In the genomic region with DNA sequence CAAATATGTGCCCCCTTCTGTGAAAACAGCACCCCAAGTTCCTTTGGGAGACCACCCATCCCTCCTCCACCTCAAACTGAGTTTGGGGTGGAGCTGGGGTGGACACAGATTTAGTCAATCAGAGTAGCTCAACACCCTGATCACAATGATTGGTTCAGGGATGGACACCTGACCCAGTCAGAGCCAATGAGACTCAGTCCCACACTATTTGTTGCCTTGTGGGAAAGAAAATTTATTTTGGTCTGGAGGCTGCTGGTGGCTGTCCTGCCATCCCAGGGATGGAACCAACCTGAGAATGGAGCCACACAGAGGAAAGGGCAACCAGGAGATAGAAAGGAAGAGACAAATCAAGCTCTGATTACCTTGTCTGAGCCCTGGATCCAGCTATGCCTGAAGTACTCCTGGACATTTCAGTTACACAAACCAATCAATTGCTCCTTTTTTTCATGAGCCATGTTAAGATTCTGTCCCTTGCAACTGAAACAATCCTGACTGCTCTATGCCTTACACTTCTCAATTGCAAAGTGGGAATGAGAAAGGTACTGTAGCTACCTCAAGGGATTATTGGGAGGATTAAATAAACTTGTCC, we compare ENCODE assay signal across 1 cellular context.
TF ChIP-seq lines count a peak whose summit lies in the region.

No MANE protein-coding gene starts in this region.

TF ChIP-seq in HCT116, 20 proteins besides CTCF, POLR2A, EP300 and RAD21:
- TF ChIP-seq ELF1 (IDR thresholded peaks at IDR 0.05; ENCODE audit: borderline replicate concordance, low read depth) (no peak), YY1 (IDR thresholded peaks at IDR 0.05; ENCODE audit: extremely low read depth, insufficient replicate concordance, low read depth, low read length) (no peak), JUND (IDR thresholded peaks at IDR 0.05) (no peak), SP1 (IDR thresholded peaks at IDR 0.05; ENCODE audit: low read depth) (no peak), SRF (IDR thresholded peaks at IDR 0.05; ENCODE audit: low read depth) (no peak), SIN3A (IDR thresholded peaks at IDR 0.05; ENCODE audit: low read depth) (no peak), ZFX (IDR thresholded peaks at IDR 0.05) (no peak), FOSL1 (IDR thresholded peaks at IDR 0.05; ENCODE audit: low read depth) (no peak), POLR2AphosphoS5 (IDR thresholded peaks at IDR 0.05; ENCODE audit: low read depth, low read length) (no peak), EGR1 (IDR thresholded peaks at IDR 0.05; ENCODE audit: low read depth) (no peak), EZH2 (IDR thresholded peaks at IDR 0.05) (no peak), CBX3 (IDR thresholded peaks at IDR 0.05; ENCODE audit: low read depth) (no peak), REST (IDR thresholded peaks at IDR 0.05; ENCODE audit: low read depth) (no peak), MAX (IDR thresholded peaks at IDR 0.05) (no peak), ZNF274 (IDR thresholded peaks at IDR 0.05; ENCODE audit: low read depth, low read length) (no peak)
- TF ChIP-seq, protein P1, sequence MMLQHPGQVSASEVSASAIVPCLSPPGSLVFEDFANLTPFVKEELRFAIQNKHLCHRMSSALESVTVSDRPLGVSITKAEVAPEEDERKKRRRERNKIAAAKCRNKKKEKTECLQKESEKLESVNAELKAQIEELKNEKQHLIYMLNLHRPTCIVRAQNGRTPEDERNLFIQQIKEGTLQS (IDR thresholded peaks at IDR 0.05) = no peak
- TF ChIP-seq, protein P2, sequence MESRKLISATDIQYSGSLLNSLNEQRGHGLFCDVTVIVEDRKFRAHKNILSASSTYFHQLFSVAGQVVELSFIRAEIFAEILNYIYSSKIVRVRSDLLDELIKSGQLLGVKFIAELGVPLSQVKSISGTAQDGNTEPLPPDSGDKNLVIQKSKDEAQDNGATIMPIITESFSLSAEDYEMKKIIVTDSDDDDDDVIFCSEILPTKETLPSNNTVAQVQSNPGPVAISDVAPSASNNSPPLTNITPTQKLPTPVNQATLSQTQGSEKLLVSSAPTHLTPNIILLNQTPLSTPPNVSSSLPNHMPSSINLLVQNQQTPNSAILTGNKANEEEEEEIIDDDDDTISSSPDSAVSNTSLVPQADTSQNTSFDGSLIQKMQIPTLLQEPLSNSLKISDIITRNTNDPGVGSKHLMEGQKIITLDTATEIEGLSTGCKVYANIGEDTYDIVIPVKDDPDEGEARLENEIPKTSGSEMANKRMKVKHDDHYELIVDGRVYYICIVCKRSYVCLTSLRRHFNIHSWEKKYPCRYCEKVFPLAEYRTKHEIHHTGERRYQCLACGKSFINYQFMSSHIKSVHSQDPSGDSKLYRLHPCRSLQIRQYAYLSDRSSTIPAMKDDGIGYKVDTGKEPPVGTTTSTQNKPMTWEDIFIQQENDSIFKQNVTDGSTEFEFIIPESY (IDR thresholded peaks at IDR 0.05; ENCODE audit: extremely low read depth, insufficient replicate concordance, low read length) = no peak
